ENCODE assay signal across 1 cellular context in genomic region chr22:33409134-33409533, GRCh38.
TF ChIP-seq lines count a peak whose summit lies in the region.

No MANE protein-coding gene starts in this region.

TF ChIP-seq in GM23338, 12 proteins besides CTCF, POLR2A, EP300 and RAD21 (continued from another document):
- TF ChIP-seq REST (IDR thresholded peaks at IDR 0.05; ENCODE audit: unreplicated experiment), result no peak
- no peak for TF ChIP-seq ETS1 (IDR thresholded peaks at IDR 0.05)
- TF ChIP-seq POLR2AphosphoS5 (IDR thresholded peaks at IDR 0.05; ENCODE audit: low read depth), result no peak
- TF ChIP-seq ZNF331 (CRISPR knock-in tag; IDR thresholded peaks at IDR 0.05; ENCODE audit: low read depth), result no peak
- TF ChIP-seq STAT1 (IDR thresholded peaks at IDR 0.05; ENCODE audit: unreplicated experiment), result no peak
- TF ChIP-seq EZH2phosphoT487 (IDR thresholded peaks at IDR 0.05; ENCODE audit: unreplicated experiment), result no peak
- no peak for TF ChIP-seq JUNB (IDR thresholded peaks at IDR 0.05; ENCODE audit: unreplicated experiment)
- no peak for TF ChIP-seq CREB1 (CRISPR knock-in tag; IDR thresholded peaks at IDR 0.05; ENCODE audit: low read depth)
